8 cellular contexts compared by ENCODE assay signal in genomic region chr1:27044613-27045091, GRCh38.
DNase-seq lines count a peak whose midpoint lies in the region; ATAC-seq and TF ChIP-seq lines count a peak whose summit lies in the region.

No MANE protein-coding gene starts in this region.

- DNase-seq in ELF-1 (ENCODE audit: low read depth, low spot score), result peak; percentile 93
- peak; percentile 63 for DNase-seq in HS-27A (ENCODE audit: low read depth)
- DNase-seq in NOMO-1 treated with DMSO at 0.1 percent for 48 hours (lab: John Stamatoyannopoulos, UW; ENCODE audit: unreplicated experiment), result peak; percentile 52
- peak; percentile 61 for DNase-seq in activated CD8-positive, alpha-beta memory T cell treated with anti-CD3 and anti-CD28 coated beads, Interleukin-2, amount 50 U/mL, for 1 hour (ENCODE audit: extremely low read depth)
- peak; percentile 78 for DNase-seq in epithelial cell of esophagus (ENCODE audit: low read depth)
- DNase-seq in stimulated activated CD8-positive, alpha-beta memory T cell treated with anti-CD3 and anti-CD28 coated beads, Interleukin-7, amount 100 ng/mL, for 1 hour (ENCODE audit: low read depth in 2 of 2), result peak; percentile 75 to 93

- H3K4me3 ChIP-seq in epithelial cell of esophagus (ENCODE audit: low read length), result no peak overlapping the region
- H3K4me3 ChIP-seq in mucosa of stomach (ENCODE audit: low read length), result no peak overlapping the region

- H3K36me3 ChIP-seq in mucosa of stomach (ENCODE audit: control insufficient read depth, insufficient read depth, low read length), result no peaks in the 10 kb centered on the region

- H3K27me3 ChIP-seq in mucosa of stomach (ENCODE audit: control insufficient read depth, insufficient read depth, low read length), result no peaks in the 10 kb centered on the region

- peak; percentile 99 for TF ChIP-seq CTCF in epithelial cell of esophagus (IDR thresholded peaks at IDR 0.05; ENCODE audit: insufficient read depth, low read depth, low read length, missing control alignments)

- no peak for ATAC-seq in GM18873 (IDR thresholded peaks at IDR 0.05; ENCODE audit: low FRiP score, unreplicated experiment)

- peaks cover 10% of the 10 kb centered on the region for H3K4me1 ChIP-seq in mucosa of stomach (ENCODE audit: control insufficient read depth, insufficient read depth, low read length)

- H3K9me3 ChIP-seq in mucosa of stomach (ENCODE audit: control insufficient read depth, low read length), result no peaks in the 10 kb centered on the region

- H3K9ac ChIP-seq in mucosa of stomach (ENCODE audit: low read length), result peak overlapping the region; percentile 35
